Comparison of ENCODE assay signal across 19 cellular contexts in genomic region chr5:65823174-65823573, GRCh38.
DNase-seq lines count a peak whose midpoint lies in the region; ATAC-seq and TF ChIP-seq lines count a peak whose summit lies in the region.
"Had no signal": no experiment of that assay in that cellular context is flagged by ENCODE, and none has a peak within 500 bp of the region (broad histone marks: within the 10 kb centered on the region; RNA-seq: fewer than 3 reads in every experiment).

No MANE protein-coding gene starts in this region.

- H3K27me3 Mint-ChIP-seq in Caco-2 (ENCODE audit: insufficient read depth, unreplicated experiment), result no peaks in the 10 kb centered on the region
- peaks cover 3% of the 10 kb centered on the region for H3K27me3 Mint-ChIP-seq in brain
- H3K27me3 Mint-ChIP-seq in naive thymus-derived CD8-positive, alpha-beta T cell, result no peaks in the 10 kb centered on the region
- H3K27me3 Mint-ChIP-seq: activated CD4-positive, alpha-beta memory T cell treated with anti-CD3 and anti-CD28 coated beads, Interleukin-2, amount 10 ng/mL, durations not matched to agents 7 days and 5 days had no signal

- intact Hi-C loops in Caco-2 (cut with micrococcal nuclease; ENCODE audit: unreplicated experiment), result no loop called here

- H3K36me3 Mint-ChIP-seq in Caco-2 (ENCODE audit: insufficient read depth, unreplicated experiment) (peaks cover 12% of the 10 kb centered on the region), brain (peaks cover 26% of the 10 kb centered on the region)
- peaks cover 0 to 8% (median 0%) of the 10 kb centered on the region in 3 donors for H3K36me3 Mint-ChIP-seq in naive thymus-derived CD8-positive, alpha-beta T cell

- DNase-seq in Caco-2 (no peak), LHCN-M2 (ENCODE audit: low read depth) (peak; percentile 57), GM13976 (ENCODE audit: low spot score) (no peak), H4 (ENCODE audit: low spot score) (no peak), pons (ENCODE audit: low spot score) (no peak)
- no peak for DNase-seq in naive thymus-derived CD8-positive, alpha-beta T cell
- DNase-seq: activated CD4-positive, alpha-beta memory T cell treated with anti-CD3 and anti-CD28 coated beads, Interleukin-2, amount 10 ng/mL, durations not matched to agents 7 days and 5 days; NCI-H1417 treated with DMSO at 0.1 percent for 48 hours; NCI-H2171 treated with DMSO at 0.1 percent for 48 hours; NCI-H774; RPMI8226; stimulated activated CD4-positive, alpha-beta T cell treated with anti-CD3 and anti-CD28 coated beads, Interleukin-12 subunit alpha, Interleukin-12 subunit beta, amount 100 ng/mL, for 4 hours; stimulated activated naive CD4-positive, alpha-beta T cell treated with Interleukin-2 at 50 U/mL for 16 hours; upper lobe of right lung had no signal

- CTCF ChIA-PET in Caco-2 (lab: Charles Lee), result no interaction called here

- no peak overlapping the region for H3K9ac ChIP-seq in mucosa of rectum (ENCODE audit: low read depth in 1 of 2, low read length in 2 of 2)

- no peak overlapping the region for H3K4me3 Mint-ChIP-seq in Caco-2 (ENCODE audit: unreplicated experiment)
- H3K4me3 Mint-ChIP-seq in brain, result no peak overlapping the region
- no peak overlapping the region for H3K4me3 Mint-ChIP-seq in naive thymus-derived CD8-positive, alpha-beta T cell
- H3K4me3 Mint-ChIP-seq: activated CD4-positive, alpha-beta memory T cell treated with anti-CD3 and anti-CD28 coated beads, Interleukin-2, amount 10 ng/mL, durations not matched to agents 7 days and 5 days; activated T-helper 1 cell treated with anti-CD3 and anti-CD28 coated beads, Interleukin-12 subunit alpha, Interleukin-12 subunit beta, Interleukin-2, Interleukin-4 antibody, amounts not matched to agents 30 ng/mL and 10 ng/mL and 1 ng/mL, durations not matched to agents 14 hours and 24 hours and 36 hours had no signal

- H3K27me3 ChIP-seq in Caco-2 (replicated peaks; ENCODE audit: control insufficient read depth, insufficient read depth, low read length) (no peaks in the 10 kb centered on the region), mucosa of rectum (ENCODE audit: control insufficient read depth in 2 of 2, insufficient read depth in 2 of 2, low read length in 2 of 2) (no peaks in the 10 kb centered on the region)
- H3K27me3 ChIP-seq: upper lobe of right lung had no signal

- POLR2A ChIA-PET in Caco-2 (lab: Charles Lee), result no interaction called here
- POLR2A ChIA-PET in naive thymus-derived CD8-positive, alpha-beta T cell (lab: Charles Lee), result no interaction called here

- H3K27ac Mint-ChIP-seq in Caco-2 (ENCODE audit: unreplicated experiment) (peak overlapping the region; percentile 53), brain (peak overlapping the region in 3 of 5 experiments; percentile 36 to 54 (median 37))
- peak overlapping the region in 1 of 10 donors; percentile 47 for H3K27ac Mint-ChIP-seq in naive thymus-derived CD8-positive, alpha-beta T cell
- H3K27ac Mint-ChIP-seq: activated CD4-positive, alpha-beta memory T cell treated with anti-CD3 and anti-CD28 coated beads, Interleukin-2, amount 10 ng/mL, durations not matched to agents 7 days and 5 days; activated T-helper 1 cell treated with anti-CD3 and anti-CD28 coated beads, Interleukin-12 subunit alpha, Interleukin-12 subunit beta, Interleukin-2, Interleukin-4 antibody, amounts not matched to agents 30 ng/mL and 10 ng/mL and 1 ng/mL, durations not matched to agents 14 hours and 24 hours and 36 hours had no signal

- H3K9me3 ChIP-seq in Caco-2, result no peaks in the 10 kb centered on the region
- no peaks in the 10 kb centered on the region for H3K9me3 ChIP-seq in mucosa of rectum (ENCODE audit: control insufficient read depth in 2 of 2, low read length in 2 of 2)
- H3K9me3 ChIP-seq: upper lobe of right lung had no signal

- no peak overlapping the region for H3K4me3 ChIP-seq in Caco-2 (ENCODE audit: low read depth, low read length)
- no peak overlapping the region for H3K4me3 ChIP-seq in mucosa of rectum (ENCODE audit: low read length in 2 of 2)
- H3K4me3 ChIP-seq: K562, upper lobe of right lung had no signal

- H3K4me1 Mint-ChIP-seq in Caco-2 (ENCODE audit: low read depth, unreplicated experiment), result peaks cover 20% of the 10 kb centered on the region
- H3K4me1 Mint-ChIP-seq in brain, result peaks cover 28% of the 10 kb centered on the region
- peaks cover 0 to 26% (median 14%) of the 10 kb centered on the region in 4 donors for H3K4me1 Mint-ChIP-seq in naive thymus-derived CD8-positive, alpha-beta T cell

- H3K27ac ChIP-seq in mucosa of rectum (ENCODE audit: low read depth in 2 of 2, low read length in 2 of 2), result peak overlapping the region; percentile 59 to 78
- H3K27ac ChIP-seq: upper lobe of right lung, VCaP had no signal

- H3K9me3 Mint-ChIP-seq in Caco-2 (ENCODE audit: unreplicated experiment) (no peaks in the 10 kb centered on the region), brain (no peaks in the 10 kb centered on the region)
- H3K9me3 Mint-ChIP-seq in naive thymus-derived CD8-positive, alpha-beta T cell, result no peaks in the 10 kb centered on the region
- H3K9me3 Mint-ChIP-seq: activated CD4-positive, alpha-beta memory T cell treated with anti-CD3 and anti-CD28 coated beads, Interleukin-2, amount 10 ng/mL, durations not matched to agents 7 days and 5 days; activated T-helper 1 cell treated with anti-CD3 and anti-CD28 coated beads, Interleukin-12 subunit alpha, Interleukin-12 subunit beta, Interleukin-2, Interleukin-4 antibody, amounts not matched to agents 30 ng/mL and 10 ng/mL and 1 ng/mL, durations not matched to agents 14 hours and 24 hours and 36 hours had no signal

- no peak for TF ChIP-seq CTCF in Caco-2 (IDR thresholded peaks at IDR 0.05; ENCODE audit: insufficient read depth in 1 of 2, low read depth in 1 of 2, low read length in 1 of 2, severe bottlenecking in 1 of 2, unreplicated experiment in 1 of 2)
- TF ChIP-seq CTCF in brain (conservative IDR thresholded peaks at IDR 0.05), result no peak
- TF ChIP-seq CTCF in GM13976 (IDR thresholded peaks at IDR 0.05; ENCODE audit: borderline replicate concordance, control extremely low read depth, extremely low read depth, insufficient read depth, missing control alignments), result no peak

- H3K36me3 ChIP-seq in Caco-2 (ENCODE audit: control insufficient read depth, insufficient read depth, low read length) (no peaks in the 10 kb centered on the region), mucosa of rectum (ENCODE audit: control insufficient read depth in 2 of 2, insufficient read depth in 2 of 2, low read length in 2 of 2) (no peaks in the 10 kb centered on the region)
- H3K36me3 ChIP-seq: upper lobe of right lung had no signal

- BruUV-seq in Caco-2 (replicated peaks; lab: Mats Ljungman, UMichigan), result no TSS peak

- no peak for ATAC-seq in naive thymus-derived CD8-positive, alpha-beta T cell
- ATAC-seq: K562, upper lobe of right lung had no signal

- in situ Hi-C loops in GM13976 (cut with MboI; ENCODE audit: low sequenced_read_pairs, unreplicated experiment), result no loop called here

- H3K4me1 ChIP-seq in Caco-2, result peaks cover 28% of the 10 kb centered on the region
- H3K4me1 ChIP-seq in mucosa of rectum (ENCODE audit: control insufficient read depth in 2 of 2, insufficient read depth in 2 of 2, low read length in 2 of 2), result peaks cover 18 to 36% of the 10 kb centered on the region in 2 donors
- H3K4me1 ChIP-seq: upper lobe of right lung had no signal
